ENCODE assay signal across 1 cellular context in the genomic region with DNA sequence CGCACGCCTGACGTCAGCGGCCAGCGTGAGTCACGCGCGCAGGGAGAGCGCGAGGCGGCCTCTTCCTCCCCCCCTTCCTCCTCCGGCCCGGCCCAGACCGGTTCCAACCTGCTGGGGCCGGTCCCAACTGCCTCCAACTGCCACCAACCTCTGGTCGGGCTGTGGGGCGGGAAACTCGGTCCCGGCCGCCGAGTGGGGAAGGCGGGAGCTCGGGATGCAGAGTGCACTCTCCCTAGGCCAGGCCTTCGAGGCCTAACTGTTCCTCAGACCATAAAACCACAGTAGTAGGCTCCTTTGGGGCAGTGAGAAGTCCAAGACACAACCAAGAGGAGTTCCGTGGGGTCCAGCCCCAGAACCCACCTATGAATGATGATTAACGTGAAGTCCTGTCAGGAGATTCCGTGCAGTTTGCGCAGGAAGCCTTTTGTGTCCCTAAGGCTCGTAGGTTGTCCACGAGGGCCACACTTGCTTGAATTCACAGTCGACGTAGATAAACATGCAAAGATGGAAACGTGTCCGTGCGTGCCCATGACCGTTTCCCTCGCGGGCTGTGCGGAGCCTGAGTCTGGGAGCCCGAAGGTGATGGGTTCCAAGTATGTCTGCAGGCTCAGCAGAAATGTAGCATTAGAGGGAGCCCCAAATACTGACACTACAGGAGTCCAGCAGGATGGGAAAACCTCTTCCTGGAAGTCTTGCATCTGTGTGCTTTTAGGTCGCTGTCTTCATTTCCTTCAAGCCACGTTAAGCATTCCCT.
TF ChIP-seq lines count a peak whose summit lies in the region.

No MANE protein-coding gene starts in this region.

TF ChIP-seq in K562, 482 proteins besides CTCF, POLR2A, EP300 and RAD21 (continued from another document and continues in another):
- TF ChIP-seq, protein P1, sequence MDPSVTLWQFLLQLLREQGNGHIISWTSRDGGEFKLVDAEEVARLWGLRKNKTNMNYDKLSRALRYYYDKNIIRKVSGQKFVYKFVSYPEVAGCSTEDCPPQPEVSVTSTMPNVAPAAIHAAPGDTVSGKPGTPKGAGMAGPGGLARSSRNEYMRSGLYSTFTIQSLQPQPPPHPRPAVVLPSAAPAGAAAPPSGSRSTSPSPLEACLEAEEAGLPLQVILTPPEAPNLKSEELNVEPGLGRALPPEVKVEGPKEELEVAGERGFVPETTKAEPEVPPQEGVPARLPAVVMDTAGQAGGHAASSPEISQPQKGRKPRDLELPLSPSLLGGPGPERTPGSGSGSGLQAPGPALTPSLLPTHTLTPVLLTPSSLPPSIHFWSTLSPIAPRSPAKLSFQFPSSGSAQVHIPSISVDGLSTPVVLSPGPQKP (CRISPR knock-in tag; IDR thresholded peaks at IDR 0.05) = no peak
- TF ChIP-seq TAF1 (IDR thresholded peaks at IDR 0.05; ENCODE audit: control insufficient read depth, extremely low read depth, insufficient read depth, low read length, severe bottlenecking) = peak; percentile 86
- TF ChIP-seq ZBTB1 (CRISPR knock-in tag; IDR thresholded peaks at IDR 0.05; ENCODE audit: borderline replicate concordance, low read depth) = no peak
- no peak for TF ChIP-seq ZBTB7A (IDR thresholded peaks at IDR 0.05; ENCODE audit: borderline replicate concordance, control insufficient read depth, low read depth, low read length)
- no peak for TF ChIP-seq DNMT1 (IDR thresholded peaks at IDR 0.05)
- TF ChIP-seq HNRNPH1 (optimal IDR thresholded peaks at IDR 0.05; ENCODE audit: low read depth, low read length) = no peak
- TF ChIP-seq ZNF778 (CRISPR knock-in tag; IDR thresholded peaks at IDR 0.05) = no peak
- no peak for TF ChIP-seq FUS (optimal IDR thresholded peaks at IDR 0.05; ENCODE audit: low read depth, low read length)
- no peak for TF ChIP-seq PCBP2 (IDR thresholded peaks at IDR 0.05; ENCODE audit: low read depth, low read length, poor library complexity, severe bottlenecking)
- no peak for TF ChIP-seq CXXC5 (CRISPR knock-in tag; IDR thresholded peaks at IDR 0.05)
- no peak for TF ChIP-seq CEBPG (CRISPR knock-in tag; IDR thresholded peaks at IDR 0.05)
- TF ChIP-seq CEBPG (tag; conservative IDR thresholded peaks at IDR 0.05 in 1 of 2, IDR thresholded peaks at IDR 0.05 in 1 of 2) = no peak
- TF ChIP-seq ILK (tag; IDR thresholded peaks at IDR 0.05; ENCODE audit: borderline replicate concordance, low read depth) = 0 out of 2 replicates have a peak, but pooled peaks have one; percentile 44
- TF ChIP-seq, protein P2, sequence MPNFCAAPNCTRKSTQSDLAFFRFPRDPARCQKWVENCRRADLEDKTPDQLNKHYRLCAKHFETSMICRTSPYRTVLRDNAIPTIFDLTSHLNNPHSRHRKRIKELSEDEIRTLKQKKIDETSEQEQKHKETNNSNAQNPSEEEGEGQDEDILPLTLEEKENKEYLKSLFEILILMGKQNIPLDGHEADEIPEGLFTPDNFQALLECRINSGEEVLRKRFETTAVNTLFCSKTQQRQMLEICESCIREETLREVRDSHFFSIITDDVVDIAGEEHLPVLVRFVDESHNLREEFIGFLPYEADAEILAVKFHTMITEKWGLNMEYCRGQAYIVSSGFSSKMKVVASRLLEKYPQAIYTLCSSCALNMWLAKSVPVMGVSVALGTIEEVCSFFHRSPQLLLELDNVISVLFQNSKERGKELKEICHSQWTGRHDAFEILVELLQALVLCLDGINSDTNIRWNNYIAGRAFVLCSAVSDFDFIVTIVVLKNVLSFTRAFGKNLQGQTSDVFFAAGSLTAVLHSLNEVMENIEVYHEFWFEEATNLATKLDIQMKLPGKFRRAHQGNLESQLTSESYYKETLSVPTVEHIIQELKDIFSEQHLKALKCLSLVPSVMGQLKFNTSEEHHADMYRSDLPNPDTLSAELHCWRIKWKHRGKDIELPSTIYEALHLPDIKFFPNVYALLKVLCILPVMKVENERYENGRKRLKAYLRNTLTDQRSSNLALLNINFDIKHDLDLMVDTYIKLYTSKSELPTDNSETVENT (CRISPR knock-in tag; IDR thresholded peaks at IDR 0.05) = peak; percentile 92
- TF ChIP-seq BDP1 (IDR thresholded peaks at IDR 0.05; ENCODE audit: insufficient read depth, insufficient read length) = no peak
- TF ChIP-seq TCF3 (CRISPR knock-in tag; IDR thresholded peaks at IDR 0.05) = peak; percentile 38
- TF ChIP-seq TEAD4 (IDR thresholded peaks at IDR 0.05; ENCODE audit: low read length) = no peak; the same call in none of the 2 replicates
- TF ChIP-seq TEAD4 (CRISPR knock-in tag; IDR thresholded peaks at IDR 0.05; ENCODE audit: borderline replicate concordance) = no peak
- TF ChIP-seq SMAD2 (IDR thresholded peaks at IDR 0.05; ENCODE audit: low read depth, low read length) = no peak
- no peak for TF ChIP-seq MCM7 (IDR thresholded peaks at IDR 0.05)
- no peak for TF ChIP-seq ZNF785 (CRISPR knock-in tag; IDR thresholded peaks at IDR 0.05)
- TF ChIP-seq PRPF4 (IDR thresholded peaks at IDR 0.05; ENCODE audit: insufficient read depth, low read depth, low read length, poor library complexity, severe bottlenecking) = no peak
- TF ChIP-seq SMARCE1 (IDR thresholded peaks at IDR 0.05) = peak; percentile 55; the same call in 1 of the 2 replicates
- TF ChIP-seq SAFB (IDR thresholded peaks at IDR 0.05; ENCODE audit: borderline replicate concordance, low read depth, low read length) = no peak
- peak in 2 of 3 experiments; percentile 54 to 65 for TF ChIP-seq YY1 (IDR thresholded peaks at IDR 0.05; ENCODE audit: borderline replicate concordance in 1 of 3, control insufficient read depth in 1 of 3, extremely low read depth in 1 of 3, insufficient read depth in 3 of 3, insufficient read length in 1 of 3, insufficient replicate concordance in 2 of 3, low read depth in 1 of 3, low read length in 2 of 3)
- TF ChIP-seq KLF10 (CRISPR knock-in tag; IDR thresholded peaks at IDR 0.05) = 0 out of 2 replicates have a peak, but pooled peaks have one; percentile 76
- TF ChIP-seq TEAD2 (tag; IDR thresholded peaks at IDR 0.05) = no peak; the same call in 1 of the 2 replicates
- TF ChIP-seq, protein P3, sequence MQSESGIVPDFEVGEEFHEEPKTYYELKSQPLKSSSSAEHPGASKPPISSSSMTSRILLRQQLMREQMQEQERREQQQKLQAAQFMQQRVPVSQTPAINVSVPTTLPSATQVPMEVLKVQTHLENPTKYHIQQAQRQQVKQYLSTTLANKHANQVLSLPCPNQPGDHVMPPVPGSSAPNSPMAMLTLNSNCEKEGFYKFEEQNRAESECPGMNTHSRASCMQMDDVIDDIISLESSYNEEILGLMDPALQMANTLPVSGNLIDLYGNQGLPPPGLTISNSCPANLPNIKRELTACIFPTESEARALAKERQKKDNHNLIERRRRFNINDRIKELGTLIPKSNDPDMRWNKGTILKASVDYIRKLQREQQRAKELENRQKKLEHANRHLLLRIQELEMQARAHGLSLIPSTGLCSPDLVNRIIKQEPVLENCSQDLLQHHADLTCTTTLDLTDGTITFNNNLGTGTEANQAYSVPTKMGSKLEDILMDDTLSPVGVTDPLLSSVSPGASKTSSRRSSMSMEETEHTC (IDR thresholded peaks at IDR 0.05) = peak; percentile 96
- peak; percentile 99 for TF ChIP-seq GATAD2A (IDR thresholded peaks at IDR 0.05)
- TF ChIP-seq MBD2 (IDR thresholded peaks at IDR 0.05; ENCODE audit: borderline replicate concordance, low read depth) = no peak
- TF ChIP-seq NONO (IDR thresholded peaks at IDR 0.05; ENCODE audit: low read depth in 2 of 2, low read length in 1 of 2) = peak in 1 of 2 experiments; percentile 92; a peak in 2 of 4 replicates
- TF ChIP-seq ZNF263 (CRISPR knock-in tag; IDR thresholded peaks at IDR 0.05; ENCODE audit: borderline replicate concordance) = peak; percentile 79; the same call in 1 of the 2 replicates
- TF ChIP-seq SMARCB1 (IDR thresholded peaks at IDR 0.05; ENCODE audit: insufficient read length, low read depth) = no peak
- TF ChIP-seq, protein P4, sequence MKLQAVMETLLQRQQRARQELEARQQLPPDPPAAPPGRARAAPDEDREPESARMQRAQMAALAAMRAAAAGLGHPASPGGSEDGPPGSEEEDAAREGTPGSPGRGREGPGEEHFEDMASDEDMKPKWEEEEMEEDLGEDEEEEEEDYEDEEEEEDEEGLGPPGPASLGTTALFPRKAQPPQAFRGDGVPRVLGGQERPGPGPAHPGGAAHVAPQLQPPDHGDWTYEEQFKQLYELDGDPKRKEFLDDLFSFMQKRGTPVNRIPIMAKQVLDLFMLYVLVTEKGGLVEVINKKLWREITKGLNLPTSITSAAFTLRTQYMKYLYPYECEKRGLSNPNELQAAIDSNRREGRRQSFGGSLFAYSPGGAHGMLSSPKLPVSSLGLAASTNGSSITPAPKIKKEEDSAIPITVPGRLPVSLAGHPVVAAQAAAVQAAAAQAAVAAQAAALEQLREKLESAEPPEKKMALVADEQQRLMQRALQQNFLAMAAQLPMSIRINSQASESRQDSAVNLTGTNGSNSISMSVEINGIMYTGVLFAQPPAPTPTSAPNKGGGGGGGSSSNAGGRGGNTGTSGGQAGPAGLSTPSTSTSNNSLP (IDR thresholded peaks at IDR 0.05; ENCODE audit: borderline replicate concordance, low read depth, low read length) = no peak
- peak; percentile 71; the same call in 1 of the 2 replicates for TF ChIP-seq ATF7 (IDR thresholded peaks at IDR 0.05)
- peak; percentile 69 for TF ChIP-seq SMAD1 (IDR thresholded peaks at IDR 0.05; ENCODE audit: low read depth, low read length, partially characterized antibody)
- peak; percentile 15 for TF ChIP-seq DACH1 (IDR thresholded peaks at IDR 0.05; ENCODE audit: partially characterized antibody)
- TF ChIP-seq ZNF551 (CRISPR knock-in tag; IDR thresholded peaks at IDR 0.05) = no peak
- TF ChIP-seq MCM2 (IDR thresholded peaks at IDR 0.05; ENCODE audit: low read depth) = no peak
- peak; percentile 78 for TF ChIP-seq PYGO2 (tag; IDR thresholded peaks at IDR 0.05)
- TF ChIP-seq PHB (CRISPR knock-in tag; IDR thresholded peaks at IDR 0.05) = 0 out of 2 replicates have a peak, but pooled peaks have one; percentile 59
- TF ChIP-seq ATF4 (CRISPR knock-in tag; IDR thresholded peaks at IDR 0.05) = peak; percentile 51; the same call in 1 of the 2 replicates
- TF ChIP-seq HDAC3 (IDR thresholded peaks at IDR 0.05; ENCODE audit: borderline replicate concordance, partially characterized antibody) = no peak
- TF ChIP-seq SIRT6 (IDR thresholded peaks at IDR 0.05; ENCODE audit: low read depth, low read length) = no peak
- TF ChIP-seq ZC3H8 (IDR thresholded peaks at IDR 0.05) = no peak
- TF ChIP-seq, protein P5, sequence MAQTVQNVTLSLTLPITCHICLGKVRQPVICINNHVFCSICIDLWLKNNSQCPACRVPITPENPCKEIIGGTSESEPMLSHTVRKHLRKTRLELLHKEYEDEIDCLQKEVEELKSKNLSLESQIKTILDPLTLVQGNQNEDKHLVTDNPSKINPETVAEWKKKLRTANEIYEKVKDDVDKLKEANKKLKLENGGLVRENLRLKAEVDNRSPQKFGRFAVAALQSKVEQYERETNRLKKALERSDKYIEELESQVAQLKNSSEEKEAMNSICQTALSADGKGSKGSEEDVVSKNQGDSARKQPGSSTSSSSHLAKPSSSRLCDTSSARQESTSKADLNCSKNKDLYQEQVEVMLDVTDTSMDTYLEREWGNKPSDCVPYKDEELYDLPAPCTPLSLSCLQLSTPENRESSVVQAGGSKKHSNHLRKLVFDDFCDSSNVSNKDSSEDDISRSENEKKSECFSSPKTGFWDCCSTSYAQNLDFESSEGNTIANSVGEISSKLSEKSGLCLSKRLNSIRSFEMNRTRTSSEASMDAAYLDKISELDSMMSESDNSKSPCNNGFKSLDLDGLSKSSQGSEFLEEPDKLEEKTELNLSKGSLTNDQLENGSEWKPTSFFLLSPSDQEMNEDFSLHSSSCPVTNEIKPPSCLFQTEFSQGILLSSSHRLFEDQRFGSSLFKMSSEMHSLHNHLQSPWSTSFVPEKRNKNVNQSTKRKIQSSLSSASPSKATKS (CRISPR knock-in tag; IDR thresholded peaks at IDR 0.05) = 0 out of 2 replicates have a peak, but pooled peaks have one; percentile 69
- TF ChIP-seq ZNF253 (CRISPR knock-in tag; conservative IDR thresholded peaks at IDR 0.05) = no peak
- TF ChIP-seq, protein P6, sequence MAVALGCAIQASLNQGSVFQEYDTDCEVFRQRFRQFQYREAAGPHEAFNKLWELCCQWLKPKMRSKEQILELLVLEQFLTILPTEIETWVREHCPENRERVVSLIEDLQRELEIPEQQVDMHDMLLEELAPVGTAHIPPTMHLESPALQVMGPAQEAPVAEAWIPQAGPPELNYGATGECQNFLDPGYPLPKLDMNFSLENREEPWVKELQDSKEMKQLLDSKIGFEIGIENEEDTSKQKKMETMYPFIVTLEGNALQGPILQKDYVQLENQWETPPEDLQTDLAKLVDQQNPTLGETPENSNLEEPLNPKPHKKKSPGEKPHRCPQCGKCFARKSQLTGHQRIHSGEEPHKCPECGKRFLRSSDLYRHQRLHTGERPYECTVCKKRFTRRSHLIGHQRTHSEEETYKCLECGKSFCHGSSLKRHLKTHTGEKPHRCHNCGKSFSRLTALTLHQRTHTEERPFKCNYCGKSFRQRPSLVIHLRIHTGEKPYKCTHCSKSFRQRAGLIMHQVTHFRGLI (CRISPR knock-in tag; IDR thresholded peaks at IDR 0.05) = peak; percentile 79
- 0 out of 2 replicates have a peak, but pooled peaks have one; percentile 71 for TF ChIP-seq RUNX1 (IDR thresholded peaks at IDR 0.05; ENCODE audit: low read depth)
- peak; percentile 98 for TF ChIP-seq PREB (CRISPR knock-in tag; IDR thresholded peaks at IDR 0.05)
- TF ChIP-seq KDM2B (CRISPR knock-in tag; IDR thresholded peaks at IDR 0.05) = 0 out of 2 replicates have a peak, but pooled peaks have one; percentile 16
- peak; percentile 18; the same call in 1 of the 2 replicates for TF ChIP-seq ZNF57 (CRISPR knock-in tag; IDR thresholded peaks at IDR 0.05)
- no peak for TF ChIP-seq ZFP30 (CRISPR knock-in tag; IDR thresholded peaks at IDR 0.05; ENCODE audit: borderline replicate concordance)
- no peak for TF ChIP-seq POU5F1 (IDR thresholded peaks at IDR 0.05; ENCODE audit: borderline replicate concordance, low read depth, low read length, partially characterized antibody)
